14 cellular contexts compared by ENCODE assay signal in genomic region chr9:78871086-78871451, GRCh38.
"Had no signal": no experiment of that assay in that cellular context is flagged by ENCODE, and none has a peak within 500 bp of the region (broad histone marks: within the 10 kb centered on the region; RNA-seq: fewer than 3 reads in every experiment).

No MANE protein-coding gene starts in this region.

- H3K27ac ChIP-seq: cardiac muscle cell, gastroesophageal sphincter, thyroid gland, VCaP had no signal

- H3K9me3 ChIP-seq: gastroesophageal sphincter, thyroid gland had no signal

- H3K4me3 ChIP-seq: cardiac muscle cell, gastroesophageal sphincter, smooth muscle cell, thyroid gland had no signal

- H3K27me3 ChIP-seq: gastroesophageal sphincter, thyroid gland had no signal

- DNase-seq: activated CD4-positive, alpha-beta memory T cell treated with anti-CD3 and anti-CD28 coated beads, Interleukin-2, amount 10 ng/mL, durations not matched to agents 7 days and 5 days; activated CD4-positive, alpha-beta T cell treated with anti-CD3 and anti-CD28 coated beads for 36 hours; activated gamma-delta T cell treated with Interleukin-2 at 50 U/mL for 16 hours; activated naive CD8-positive, alpha-beta T cell treated with anti-CD3 and anti-CD28 coated beads, Interleukin-2, amount 10 ng/mL, durations not matched to agents 7 days and 5 days; activated T-cell treated with anti-CD3 and anti-CD28 coated beads, Interleukin-2, amount 50 U/mL, for 48 hours; anterior cingulate cortex; naive B cell; retina; thyroid gland had no signal

- H3K4me1 ChIP-seq: thyroid gland had no signal

- H3K4me2 ChIP-seq: smooth muscle cell had no signal

- H3K36me3 ChIP-seq: cardiac muscle cell, gastroesophageal sphincter, thyroid gland had no signal

- ATAC-seq: activated CD4-positive, alpha-beta T cell treated with anti-CD3 and anti-CD28 coated beads for 36 hours; gastroesophageal sphincter; stimulated activated effector memory CD8-positive, alpha-beta T cell treated with anti-CD3 and anti-CD28 coated beads, Interleukin-12 subunit alpha, Interleukin-12 subunit beta, amount 100 ng/mL, for 72 hours had no signal
